In genomic region chr17:46010597-46011186, GRCh38 we compare ENCODE assay signal across 1 cellular context.
TF ChIP-seq lines count a peak whose summit lies in the region.

No MANE protein-coding gene starts in this region.

TF ChIP-seq in HepG2, 621 proteins besides CTCF, POLR2A, EP300 and RAD21 (continued from another document):
- TF ChIP-seq ZMYM3 (CRISPR knock-in tag; IDR thresholded peaks at IDR 0.05) (0 out of 2 replicates have a peak, but pooled peaks have one; percentile 42), SRSF4 (IDR thresholded peaks at IDR 0.05; ENCODE audit: low read depth, low read length, poor library complexity, severe bottlenecking) (no peak), HOXA3 (CRISPR knock-in tag; IDR thresholded peaks at IDR 0.05) (peak; percentile 24; the same call in 1 of the 2 replicates)
